12 cellular contexts compared by ENCODE assay signal in the genomic region with DNA sequence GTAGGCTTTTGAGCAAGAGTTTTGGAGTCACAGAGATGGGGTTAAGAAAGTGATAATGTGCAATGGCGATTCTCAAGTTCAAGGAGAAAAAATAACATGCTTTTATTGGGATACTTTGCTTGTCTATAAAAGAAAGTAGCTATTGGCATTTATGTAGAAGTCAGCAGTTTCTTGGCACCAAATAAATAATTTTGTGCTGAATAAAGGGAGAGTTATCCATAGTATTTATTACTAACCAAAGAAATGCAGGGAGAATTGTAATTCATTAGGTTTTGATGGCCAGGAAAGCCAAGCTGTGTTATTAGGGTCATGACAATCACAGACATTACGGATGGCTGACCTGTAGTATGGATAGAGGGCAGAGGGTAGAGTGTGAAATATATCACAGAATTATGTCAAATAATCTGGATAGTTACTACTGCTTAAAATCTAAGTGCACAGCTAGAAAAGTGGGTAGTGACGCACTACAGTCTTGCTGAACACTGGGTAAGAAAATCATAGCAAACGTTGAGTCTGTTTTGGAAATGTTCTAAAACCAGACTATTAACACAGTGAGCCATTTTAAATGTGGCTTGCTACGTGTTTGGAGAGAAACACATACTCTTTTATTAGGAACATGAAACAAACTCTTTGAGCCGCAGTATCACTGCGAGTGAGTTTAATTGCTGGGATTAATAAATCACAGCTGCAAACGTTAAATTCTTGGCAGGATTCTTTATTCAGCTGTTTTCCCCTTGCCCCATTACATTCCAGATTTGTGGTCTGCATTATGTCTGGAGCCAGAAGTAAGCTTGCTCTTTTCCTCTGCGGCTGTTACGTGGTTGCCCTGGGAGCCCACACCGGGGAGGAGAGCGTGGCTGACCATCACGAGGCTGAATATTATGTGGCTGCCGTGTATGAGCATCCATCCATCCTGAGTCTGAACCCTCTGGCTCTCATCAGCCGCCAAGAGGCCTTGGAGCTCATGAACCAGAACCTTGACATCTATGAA. TPM values are rescaled to one million over a fixed set of nuclear protein-coding genes. Genes with fewer than 3 reads are reported as not detected.
A peak's percentile ranks its signal among the peaks of the same experiment; 100 is the strongest.
DNase-seq lines count a peak whose midpoint lies in the region; ATAC-seq and TF ChIP-seq lines count a peak whose summit lies in the region.
"Had no signal": no experiment of that assay in that cellular context is flagged by ENCODE, and none has a peak within 500 bp of the region (broad histone marks: within the 10 kb centered on the region; RNA-seq: fewer than 3 reads in every experiment).

No MANE protein-coding gene starts in this region.

- H3K27me3 ChIP-seq in tibial artery, result no peaks in the 10 kb centered on the region
- H3K27me3 ChIP-seq: BE2C, foreskin keratinocyte had no signal

- no peaks in the 10 kb centered on the region for H3K9me3 Mint-ChIP-seq in activated CD8-positive, alpha-beta T cell treated with anti-CD3 and anti-CD28 coated beads for 36 hours
- no peaks in the 10 kb centered on the region for H3K9me3 Mint-ChIP-seq in activated CD8-positive, alpha-beta T cell treated with anti-CD3 and anti-CD28 coated beads, Interleukin-2, amount 10 ng/mL, durations not matched to agents 7 days and 5 days (ENCODE audit: insufficient read depth)

- H3K36me3 Mint-ChIP-seq in activated CD8-positive, alpha-beta T cell treated with anti-CD3 and anti-CD28 coated beads for 36 hours (ENCODE audit: low read depth), result no peaks in the 10 kb centered on the region
- H3K36me3 Mint-ChIP-seq in activated CD8-positive, alpha-beta T cell treated with anti-CD3 and anti-CD28 coated beads, Interleukin-2, amount 10 ng/mL, durations not matched to agents 7 days and 5 days (ENCODE audit: low read depth), result no peaks in the 10 kb centered on the region

- H3K4me1 ChIP-seq in tibial artery, result peaks cover 0 to 39% (median 22%) of the 10 kb centered on the region in 4 donors
- H3K4me1 ChIP-seq: BE2C had no signal

- intact Hi-C loops in activated CD8-positive, alpha-beta T cell treated with anti-CD3 and anti-CD28 coated beads for 36 hours (cut with micrococcal nuclease), result loop anchor here (5.0 kb wide), 1 partner anchor 162 kb away; a partner anchor contains a TSS
- intact Hi-C loops in tibial artery (cut with DNase I; ENCODE audit: low total_unique reads), result loop anchor here (10.0 kb wide), 1 partner anchor 610 kb away; no protein-coding TSS in a partner anchor

- peaks cover 0 to 6% (median 0%) of the 10 kb centered on the region in 3 donors for H3K36me3 ChIP-seq in tibial artery
- H3K36me3 ChIP-seq: BE2C had no signal

- H3K4me1 Mint-ChIP-seq in activated CD8-positive, alpha-beta T cell treated with anti-CD3 and anti-CD28 coated beads for 36 hours (ENCODE audit: low read depth), result peaks cover 81% of the 10 kb centered on the region
- H3K4me1 Mint-ChIP-seq in activated CD8-positive, alpha-beta T cell treated with anti-CD3 and anti-CD28 coated beads, Interleukin-2, amount 10 ng/mL, durations not matched to agents 7 days and 5 days (ENCODE audit: low read depth), result peaks cover 56% of the 10 kb centered on the region

- ATAC-seq in activated CD8-positive, alpha-beta T cell treated with anti-CD3 and anti-CD28 coated beads for 36 hours, result no peak
- no peak for ATAC-seq in activated CD8-positive, alpha-beta T cell treated with anti-CD3 and anti-CD28 coated beads, Interleukin-2, amount 10 ng/mL, durations not matched to agents 7 days and 5 days

- H3K4me3 Mint-ChIP-seq in activated CD8-positive, alpha-beta T cell treated with anti-CD3 and anti-CD28 coated beads for 36 hours, result no peak overlapping the region
- H3K4me3 Mint-ChIP-seq in activated CD8-positive, alpha-beta T cell treated with anti-CD3 and anti-CD28 coated beads, Interleukin-2, amount 10 ng/mL, durations not matched to agents 7 days and 5 days, result no peak overlapping the region

- H3K27ac ChIP-seq in tibial artery, result peak overlapping the region; percentile 51 to 56
- H3K27ac ChIP-seq: foreskin keratinocyte had no signal

- CTCF ChIA-PET in activated CD8-positive, alpha-beta T cell treated with anti-CD3 and anti-CD28 coated beads for 36 hours (lab: Charles Lee), result interaction anchor here (1.1 to 3.1 kb wide), 2 partner anchors 11 to 177 kb away, joined by 3 to 17 read pairs; no protein-coding TSS in a partner anchor
- CTCF ChIA-PET in activated CD8-positive, alpha-beta T cell treated with anti-CD3 and anti-CD28 coated beads, Interleukin-2, amount 10 ng/mL, durations not matched to agents 7 days and 5 days (lab: Charles Lee), result interaction anchor here (0.7 to 12.9 kb wide), 8 partner anchors 10 to 181 kb away, joined by 3 to 207 read pairs (median 4); no protein-coding TSS in a partner anchor

- H3K4me3 ChIP-seq in tibial artery, result no peak overlapping the region

- no peaks in the 10 kb centered on the region for H3K27me3 Mint-ChIP-seq in activated CD8-positive, alpha-beta T cell treated with anti-CD3 and anti-CD28 coated beads for 36 hours
- H3K27me3 Mint-ChIP-seq in activated CD8-positive, alpha-beta T cell treated with anti-CD3 and anti-CD28 coated beads, Interleukin-2, amount 10 ng/mL, durations not matched to agents 7 days and 5 days (ENCODE audit: low read depth), result no peaks in the 10 kb centered on the region

- POLR2A ChIA-PET in activated CD8-positive, alpha-beta T cell treated with anti-CD3 and anti-CD28 coated beads for 36 hours (lab: Charles Lee), result interaction anchor here (0.6 to 1.5 kb wide), 8 partner anchors 8 to 178 kb away, joined by 3 to 6 read pairs (median 3); a partner anchor contains a TSS
- POLR2A ChIA-PET in activated CD8-positive, alpha-beta T cell treated with anti-CD3 and anti-CD28 coated beads, Interleukin-2, amount 10 ng/mL, durations not matched to agents 7 days and 5 days (lab: Charles Lee), result interaction anchor here (1.3 kb wide), 1 partner anchor 33 kb away, joined by 3 read pairs; a partner anchor contains a TSS

- no peak for DNase-seq in activated CD8-positive, alpha-beta T cell treated with anti-CD3 and anti-CD28 coated beads for 36 hours
- DNase-seq in activated CD8-positive, alpha-beta T cell treated with anti-CD3 and anti-CD28 coated beads, Interleukin-2, amount 10 ng/mL, durations not matched to agents 7 days and 5 days, result no peak
- peak; percentile 22 for DNase-seq in cerebellar cortex (ENCODE audit: low spot score)
- peak; percentile 58 for DNase-seq in midbrain (lab: John Stamatoyannopoulos, UW)
- DNase-seq in tibial artery, result no peak
- DNase-seq in NCI-H146 treated with DMSO at 0.1 percent for 48 hours (lab: John Stamatoyannopoulos, UW; ENCODE audit: unreplicated experiment), result no peak
- DNase-seq in OCI-M2 (lab: John Stamatoyannopoulos, UW; ENCODE audit: unreplicated experiment), result no peak
- DNase-seq in erythroblast (lab: John Stamatoyannopoulos, UW), result no peak
- DNase-seq: activated CD4-positive, alpha-beta T cell treated with anti-CD3 and anti-CD28 coated beads, Interleukin-2, amount 50 U/mL, for 1 hour; BE2C; NCI-H2171 treated with DMSO at 0.1 percent for 48 hours had no signal

- TF ChIP-seq CTCF in activated CD8-positive, alpha-beta T cell treated with anti-CD3 and anti-CD28 coated beads for 36 hours (IDR thresholded peaks at IDR 0.05), result no peak
- TF ChIP-seq CTCF in tibial artery (IDR thresholded peaks at IDR 0.05), result no peak

- H3K27ac Mint-ChIP-seq in activated CD8-positive, alpha-beta T cell treated with anti-CD3 and anti-CD28 coated beads for 36 hours, result peak overlapping the region; percentile 87
- no peak overlapping the region for H3K27ac Mint-ChIP-seq in activated CD8-positive, alpha-beta T cell treated with anti-CD3 and anti-CD28 coated beads, Interleukin-2, amount 10 ng/mL, durations not matched to agents 7 days and 5 days

- no peak for TF ChIP-seq POLR2A in erythroblast (IDR thresholded peaks at IDR 0.05; ENCODE audit: low read length)

- H3K9me3 ChIP-seq in tibial artery, result no peaks in the 10 kb centered on the region
- H3K9me3 ChIP-seq: BE2C had no signal

RNA-seq across cellular contexts. Expression of a gene that starts 33.4 kb away (rescaled TPM):
- 1 to 10 TPM; 3.8 to 4.0 TPM for total RNA-seq in activated CD8-positive, alpha-beta T cell treated with anti-CD3 and anti-CD28 coated beads for 36 hours
- total RNA-seq in activated CD8-positive, alpha-beta T cell treated with anti-CD3 and anti-CD28 coated beads, Interleukin-2, amount 10 ng/mL, durations not matched to agents 7 days and 5 days, result 1 to 10 TPM; 7.1 to 7.5 TPM

RNA-seq across cellular contexts. Expression of a gene that starts 33.6 kb away (rescaled TPM):
- 10 to 100 TPM; 23.6 to 32.0 TPM for total RNA-seq in activated CD8-positive, alpha-beta T cell treated with anti-CD3 and anti-CD28 coated beads for 36 hours
- total RNA-seq in activated CD8-positive, alpha-beta T cell treated with anti-CD3 and anti-CD28 coated beads, Interleukin-2, amount 10 ng/mL, durations not matched to agents 7 days and 5 days, result 10 to 100 TPM; 23.9 to 24.9 TPM

Comparison
In these comparisons a context has a peak if more than half of its experiments do, and no peak if none do; other contexts are left out.
1. DNase-seq: peak in cerebellar cortex (single experiment) and midbrain (single experiment); none in activated CD8-positive, alpha-beta T cell treated with anti-CD3 and anti-CD28 coated beads for 36 hours (single experiment), activated CD8-positive, alpha-beta T cell treated with anti-CD3 and anti-CD28 coated beads, Interleukin-2, amount 10 ng/mL, durations not matched to agents 7 days and 5 days (single experiment), tibial artery (0 of 2), NCI-H146 treated with DMSO at 0.1 percent for 48 hours (single experiment), OCI-M2 (single experiment) and erythroblast (0 of 2).